ENCODE assay signal across 8 cellular contexts in genomic region chr17:73474370-73474988, GRCh38.
DNase-seq lines count a peak whose midpoint lies in the region; ATAC-seq and TF ChIP-seq lines count a peak whose summit lies in the region.

No MANE protein-coding gene starts in this region.

- CTCF ChIA-PET in PC-3 (lab: Charles Lee), result no interaction called here

- no peak for TF ChIP-seq CTCF in PC-3 (conservative IDR thresholded peaks at IDR 0.05; ENCODE audit: low read depth, low read length)

- no peaks in the 10 kb centered on the region for H3K36me3 ChIP-seq in PC-3 (ENCODE audit: low read depth, low read length)

- no peak overlapping the region for H2AFZ ChIP-seq in PC-3 (ENCODE audit: low read length)

- H3K79me2 ChIP-seq in PC-3 (ENCODE audit: low read length), result no peaks in the 10 kb centered on the region

- POLR2A ChIA-PET in PC-3 (lab: Charles Lee; ENCODE audit: unreplicated experiment), result no interaction called here

- no peaks in the 10 kb centered on the region for H3F3A ChIP-seq in PC-3 (ENCODE audit: low read length, unreplicated experiment)

- H3K4me1 ChIP-seq in PC-3 (ENCODE audit: insufficient read depth, low read length), result peaks cover 6% of the 10 kb centered on the region; the same call in 1 of the 2 replicates

- intact Hi-C loops in PC-3 (cut with micrococcal nuclease), result no loop called here

- H3K4me3 ChIP-seq in PC-3 (ENCODE audit: low read length), result no peak overlapping the region

- H3K9me2 ChIP-seq in PC-3 (replicated peaks; ENCODE audit: low read length), result no peaks in the 10 kb centered on the region

- peak; percentile 74 for ATAC-seq in PC-3
- ATAC-seq in HG02798 (IDR thresholded peaks at IDR 0.05; ENCODE audit: poor library complexity, unreplicated experiment), result no peak

- H4K20me1 ChIP-seq in PC-3 (ENCODE audit: low read length), result no peaks in the 10 kb centered on the region

- DNase-seq in NCI-H146 (lab: John Stamatoyannopoulos, UW) (peak; percentile 13), NCI-H146 treated with DMSO at 0.1 percent for 48 hours (lab: John Stamatoyannopoulos, UW; ENCODE audit: unreplicated experiment) (no peak), PC-3 (peak; percentile 64), glomerular visceral epithelial cell (ENCODE audit: extremely low spot score) (peak; percentile 54), OCI-M2 (lab: John Stamatoyannopoulos, UW; ENCODE audit: unreplicated experiment) (no peak), activated gamma-delta T cell (lab: John Stamatoyannopoulos, UW) (no peak)
- peak; percentile 28 for DNase-seq in stimulated activated CD4-positive, alpha-beta T cell treated with anti-CD3 and anti-CD28 coated beads, Interleukin-15, amount 100 ng/mL, for 24 hours

- peaks cover 52% of the 10 kb centered on the region for H3K27me3 ChIP-seq in PC-3 (ENCODE audit: low read length)

- no peak overlapping the region for H3K9ac ChIP-seq in PC-3 (ENCODE audit: low read length)

- H3K9me3 ChIP-seq in PC-3 (ENCODE audit: low read length), result no peaks in the 10 kb centered on the region

- H3K4me2 ChIP-seq in PC-3 (ENCODE audit: low read length), result no peak overlapping the region

- H3K27ac ChIP-seq in PC-3 (ENCODE audit: low read length), result no peak overlapping the region

- BruUV-seq in PC-3 (replicated peaks; lab: Mats Ljungman, UMichigan), result no TSS peak

Comparison
In these comparisons a context has a peak if more than half of its experiments do, and no peak if none do; other contexts are left out.
1. DNase-seq: peak in NCI-H146 (single experiment), PC-3 (single experiment), glomerular visceral epithelial cell (single experiment) and stimulated activated CD4-positive, alpha-beta T cell treated with anti-CD3 and anti-CD28 coated beads, Interleukin-15, amount 100 ng/mL, for 24 hours (single experiment); none in NCI-H146 treated with DMSO at 0.1 percent for 48 hours (single experiment), OCI-M2 (single experiment) and activated gamma-delta T cell (single experiment).